Comparison of ENCODE assay signal across 8 cellular contexts in genomic region chr10:28939352-28940157, GRCh38.
DNase-seq lines count a peak whose midpoint lies in the region; ATAC-seq and TF ChIP-seq lines count a peak whose summit lies in the region.

No MANE protein-coding gene starts in this region.

- no peak overlapping the region for H2AFZ ChIP-seq in OCI-LY7 (ENCODE audit: low read length)

- no peaks in the 10 kb centered on the region for H3K4me1 Mint-ChIP-seq in activated naive CD4-positive, alpha-beta T cell treated with anti-CD3 and anti-CD28 coated beads, Interleukin-2, amount 10 ng/mL, durations not matched to agents 7 days and 5 days

- H3K9me3 Mint-ChIP-seq in activated naive CD4-positive, alpha-beta T cell treated with anti-CD3 and anti-CD28 coated beads, Interleukin-2, amount 10 ng/mL, durations not matched to agents 7 days and 5 days = no peaks in the 10 kb centered on the region

- intact Hi-C loops in OCI-LY7 (cut with micrococcal nuclease; ENCODE audit: unreplicated experiment) (no loop called here), left cardiac atrium (cut with DNase I) (no loop called here), sigmoid colon (cut with DNase I) (no loop called here)

- no peaks in the 10 kb centered on the region for H3K9me2 ChIP-seq in OCI-LY7 (ENCODE audit: insufficient read depth, low read length)

- no peaks in the 10 kb centered on the region for H3K9me3 ChIP-seq in OCI-LY7 (ENCODE audit: low read length)
- no peaks in the 10 kb centered on the region for H3K9me3 ChIP-seq in sigmoid colon

- H3K4me2 ChIP-seq in OCI-LY7 (ENCODE audit: low read length) = no peak overlapping the region

- no peaks in the 10 kb centered on the region for H3K27me3 Mint-ChIP-seq in activated naive CD4-positive, alpha-beta T cell treated with anti-CD3 and anti-CD28 coated beads, Interleukin-2, amount 10 ng/mL, durations not matched to agents 7 days and 5 days

- BruUV-seq in OCI-LY7 (replicated peaks; lab: Mats Ljungman, UMichigan) = no TSS peak

- no peaks in the 10 kb centered on the region for H4K20me1 ChIP-seq in OCI-LY7 (ENCODE audit: insufficient read depth, low read length)

- no peaks in the 10 kb centered on the region for H3K79me2 ChIP-seq in OCI-LY7 (ENCODE audit: insufficient read depth, low read depth, low read length)

- ATAC-seq in left cardiac atrium = peak; percentile 96 to 97

- no peak for TF ChIP-seq EP300 in sigmoid colon (IDR thresholded peaks at IDR 0.05)

- H3K27ac Mint-ChIP-seq in activated naive CD4-positive, alpha-beta T cell treated with anti-CD3 and anti-CD28 coated beads, Interleukin-2, amount 10 ng/mL, durations not matched to agents 7 days and 5 days = no peak overlapping the region

- 22 to 47% methylated on average over 26 of the region's 26 CpGs for WGBS in sigmoid colon, 2 donors

- H3K27ac ChIP-seq in OCI-LY7 (ENCODE audit: low read depth, low read length, poor library complexity, severe bottlenecking) (no peak overlapping the region), sigmoid colon (no peak overlapping the region)

- no peak overlapping the region for H3K4me3 Mint-ChIP-seq in activated naive CD4-positive, alpha-beta T cell treated with anti-CD3 and anti-CD28 coated beads, Interleukin-2, amount 10 ng/mL, durations not matched to agents 7 days and 5 days

- POLR2A ChIA-PET in OCI-LY7 (lab: Charles Lee) = interaction anchor here (0.6 kb wide), 1 partner anchor 1088 kb away, joined by 3 read pairs; no protein-coding TSS in a partner anchor

- no peaks in the 10 kb centered on the region for H3K27me3 ChIP-seq in sigmoid colon

- DNase-seq in DMS 273 (lab: John Stamatoyannopoulos, UW; ENCODE audit: unreplicated experiment) = peak; percentile 3
- DNase-seq in DMS 273 treated with DMSO at 0.1 percent for 48 hours (lab: John Stamatoyannopoulos, UW) = no peak
- DNase-seq in OCI-LY7 (ENCODE audit: low spot score) = no peak
- peak; percentile 71 for DNase-seq in left cardiac atrium
- peak; percentile 68 for DNase-seq in sigmoid colon
- DNase-seq in activated naive CD4-positive, alpha-beta T cell treated with anti-CD3 and anti-CD28 coated beads, Interleukin-2, amount 10 ng/mL, durations not matched to agents 7 days and 5 days = no peak
- no peak for DNase-seq in cortex of kidney (lab: John Stamatoyannopoulos, UW)
- no peak for DNase-seq in dermis blood vessel endothelial cell

- H3K36me3 Mint-ChIP-seq in activated naive CD4-positive, alpha-beta T cell treated with anti-CD3 and anti-CD28 coated beads, Interleukin-2, amount 10 ng/mL, durations not matched to agents 7 days and 5 days = no peaks in the 10 kb centered on the region

- TF ChIP-seq CTCF in OCI-LY7 (conservative IDR thresholded peaks at IDR 0.05; ENCODE audit: low read length) (peak; percentile 46; the same call in 1 of the 2 replicates), sigmoid colon (IDR thresholded peaks at IDR 0.05) (no peak)

- CTCF ChIA-PET in OCI-LY7 (lab: Charles Lee; ENCODE audit: unreplicated experiment) = no interaction called here
- CTCF ChIA-PET in activated naive CD4-positive, alpha-beta T cell treated with anti-CD3 and anti-CD28 coated beads, Interleukin-2, amount 10 ng/mL, durations not matched to agents 7 days and 5 days (lab: Charles Lee) = no interaction called here

- no peak for TF ChIP-seq POLR2A in sigmoid colon (IDR thresholded peaks at IDR 0.05)

- H3K4me1 ChIP-seq in OCI-LY7 (ENCODE audit: insufficient read depth, low read length, poor library complexity, severe bottlenecking) = no peaks in the 10 kb centered on the region
- peaks cover 0 to 14% (median 10%) of the 10 kb centered on the region in 4 donors for H3K4me1 ChIP-seq in sigmoid colon

- H3K36me3 ChIP-seq in OCI-LY7 (ENCODE audit: insufficient read depth, low read length) (no peaks in the 10 kb centered on the region), sigmoid colon (no peaks in the 10 kb centered on the region)

- H3K4me3 ChIP-seq in OCI-LY7 (ENCODE audit: low read depth, low read length, poor library complexity, severe bottlenecking) = no peak overlapping the region
- no peak overlapping the region for H3K4me3 ChIP-seq in sigmoid colon

Comparison
In these comparisons a context has a peak if more than half of its experiments do, and no peak if none do; other contexts are left out.
1. DNase-seq: peak in DMS 273 (single experiment), left cardiac atrium (single experiment) and sigmoid colon (single experiment); none in DMS 273 treated with DMSO at 0.1 percent for 48 hours (single experiment), OCI-LY7 (single experiment), activated naive CD4-positive, alpha-beta T cell treated with anti-CD3 and anti-CD28 coated beads, Interleukin-2, amount 10 ng/mL, durations not matched to agents 7 days and 5 days (single experiment), cortex of kidney (single experiment) and dermis blood vessel endothelial cell (single experiment).